ENCODE assay signal across 11 cellular contexts in genomic region chr7:56578612-56579011, GRCh38.
"Had no signal": no experiment of that assay in that cellular context is flagged by ENCODE, and none has a peak within 500 bp of the region (broad histone marks: within the 10 kb centered on the region; RNA-seq: fewer than 3 reads in every experiment).

No MANE protein-coding gene starts in this region.

- H3K36me3 ChIP-seq: HAP-1 had no signal

- H3K27ac ChIP-seq: GM23248 had no signal

- FAIRE-seq: H1, H54 had no signal

- H2AFZ ChIP-seq: GM23248, GM23338 had no signal

- H3K4me1 ChIP-seq: HAP-1 had no signal

- DNase-seq: GM23248, GOT3, H7, H9, HCEC 1CT, HFFc6 had no signal

- H3K4me1 Mint-ChIP-seq: GM23338, H9 had no signal

- H3K9me3 ChIP-seq: HAP-1 had no signal

- H3K9ac ChIP-seq: GM23248 had no signal

- H3K4me3 ChIP-seq: GM23248, GM23338, HAP-1 had no signal

- H3K4me2 ChIP-seq: GM23338 had no signal

- H3K27ac Mint-ChIP-seq: GM23338, H9, HFFc6 had no signal

- H3K4me3 Mint-ChIP-seq: GM23338, H9, HFFc6 had no signal

- ATAC-seq: GM23338, HCT116 had no signal
